In the genomic region with DNA sequence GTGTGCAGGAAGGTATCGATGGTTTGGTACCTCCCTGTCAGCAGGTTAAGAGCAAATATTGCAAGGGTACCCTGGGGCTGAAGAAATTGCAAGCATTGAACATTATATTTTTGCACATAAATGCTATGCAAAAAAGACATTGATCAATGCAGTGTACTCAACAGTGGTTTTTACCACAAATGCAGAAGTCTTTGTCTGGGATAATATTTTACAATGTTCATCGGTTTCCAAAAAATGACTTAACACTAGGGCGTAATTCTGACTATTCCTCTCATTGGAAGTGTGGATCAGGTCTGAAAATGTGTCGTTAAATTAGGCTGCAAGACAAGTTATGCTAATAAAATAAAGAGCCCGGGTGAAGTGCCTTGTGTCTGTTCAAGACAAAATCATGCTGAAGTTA, we compare ENCODE assay signal across 7 cellular contexts. TPM values are rescaled to one million over a fixed set of nuclear protein-coding genes. Genes with fewer than 3 reads are reported as not detected.
"Had no signal": no experiment of that assay in that cellular context is flagged by ENCODE, and none has a peak within 500 bp of the region (broad histone marks: within the 10 kb centered on the region; RNA-seq: fewer than 3 reads in every experiment).

No MANE protein-coding gene starts in this region.

RNA-seq across cellular contexts. Expression of a gene that starts 2.8 kb away (rescaled TPM):
- total RNA-seq: GM23248, H4, H7, HFFc6, HT-29, IMR-90, K562 had no signal
- polyA plus RNA-seq: GM23248, IMR-90, K562 had no signal
